8 cellular contexts compared by ENCODE assay signal in genomic region chr2:241035818-241036396, GRCh38.
DNase-seq lines count a peak whose midpoint lies in the region; ATAC-seq, FAIRE-seq and TF ChIP-seq lines count a peak whose summit lies in the region.

No MANE protein-coding gene starts in this region.

- no peaks in the 10 kb centered on the region for H3K9me3 Mint-ChIP-seq in activated naive CD4-positive, alpha-beta T cell treated with anti-CD3 and anti-CD28 coated beads, Interleukin-2, amount 50 U/mL, for 24 hours
- H3K9me3 Mint-ChIP-seq in memory B cell, result no peaks in the 10 kb centered on the region

- FAIRE-seq in GM19239 (lab: Jason Lieb, UNC), result no peak

- in situ Hi-C loops in GM13977 (cut with MboI; ENCODE audit: low pct_unique_long_range_greater_than_20kb, low sequenced_read_pairs, unreplicated experiment), result no loop called here

- peak overlapping the region; percentile 69 for H3K4me3 Mint-ChIP-seq in activated naive CD4-positive, alpha-beta T cell treated with anti-CD3 and anti-CD28 coated beads, Interleukin-2, amount 50 U/mL, for 24 hours
- peak overlapping the region; percentile 95 for H3K4me3 Mint-ChIP-seq in memory B cell

- H3K36me3 Mint-ChIP-seq in activated naive CD4-positive, alpha-beta T cell treated with anti-CD3 and anti-CD28 coated beads, Interleukin-2, amount 50 U/mL, for 24 hours, result peaks cover 2% of the 10 kb centered on the region
- H3K36me3 Mint-ChIP-seq in memory B cell, result peaks cover 4% of the 10 kb centered on the region

- no peak overlapping the region for H3K27ac Mint-ChIP-seq in activated naive CD4-positive, alpha-beta T cell treated with anti-CD3 and anti-CD28 coated beads, Interleukin-2, amount 50 U/mL, for 24 hours
- peak overlapping the region; percentile 98 for H3K27ac Mint-ChIP-seq in memory B cell

- ATAC-seq in HG03175 (IDR thresholded peaks at IDR 0.05; ENCODE audit: unreplicated experiment), result peak; percentile 7
- ATAC-seq in memory B cell (ENCODE audit: low read depth), result peak; percentile 49
- no peak for ATAC-seq in HG03442 (IDR thresholded peaks at IDR 0.05; ENCODE audit: unreplicated experiment)
- ATAC-seq in HG03280 (IDR thresholded peaks at IDR 0.05; ENCODE audit: unreplicated experiment), result no peak

- peaks cover 4% of the 10 kb centered on the region for H3K4me1 Mint-ChIP-seq in activated naive CD4-positive, alpha-beta T cell treated with anti-CD3 and anti-CD28 coated beads, Interleukin-2, amount 50 U/mL, for 24 hours
- H3K4me1 Mint-ChIP-seq in memory B cell, result peaks cover 29% of the 10 kb centered on the region

- DNase-seq in GM13977 (ENCODE audit: low spot score) (peak; percentile 69), memory B cell (ENCODE audit: low spot score in 2 of 2) (peak; percentile 71 to 73), NCI-H2029 (lab: John Stamatoyannopoulos, UW) (no peak), GM19239 (ENCODE audit: insufficient read length, low spot score) (no peak)

- no peaks in the 10 kb centered on the region for H3K27me3 Mint-ChIP-seq in activated naive CD4-positive, alpha-beta T cell treated with anti-CD3 and anti-CD28 coated beads, Interleukin-2, amount 50 U/mL, for 24 hours
- H3K27me3 Mint-ChIP-seq in memory B cell, result no peaks in the 10 kb centered on the region

- TF ChIP-seq CTCF in GM13977 (IDR thresholded peaks at IDR 0.05; ENCODE audit: extremely low read depth, insufficient read depth, missing control alignments), result no peak

Comparison
In these comparisons a context has a peak if more than half of its experiments do, and no peak if none do; other contexts are left out.
1. DNase-seq: peak in GM13977 (single experiment) and memory B cell (2 of 2); none in NCI-H2029 (single experiment) and GM19239 (single experiment).
2. ATAC-seq: peak in HG03175 (single experiment) and memory B cell (single experiment); none in HG03442 (single experiment) and HG03280 (single experiment).